12 cellular contexts compared by ENCODE assay signal in the genomic region with DNA sequence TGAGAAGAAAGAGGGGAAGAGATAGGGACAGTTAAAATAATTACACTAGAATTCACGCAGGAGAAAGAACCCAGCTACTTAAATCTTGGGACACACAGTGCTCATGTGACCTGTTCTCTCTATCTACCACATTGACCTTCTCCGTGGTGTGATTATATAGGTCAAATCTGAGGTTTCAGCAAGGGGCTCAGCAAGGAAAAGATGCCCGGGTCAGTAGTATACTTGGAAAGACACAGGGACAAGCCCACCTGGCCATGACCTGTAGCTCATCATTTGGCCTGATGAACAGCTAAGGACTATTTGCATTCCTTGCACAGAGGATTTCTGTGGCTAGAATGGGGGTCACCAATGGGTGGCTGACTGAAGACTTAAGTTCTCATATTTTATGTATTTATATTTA.
DNase-seq lines count a peak whose midpoint lies in the region; ATAC-seq and TF ChIP-seq lines count a peak whose summit lies in the region.
"Had no signal": no experiment of that assay in that cellular context is flagged by ENCODE, and none has a peak within 500 bp of the region (broad histone marks: within the 10 kb centered on the region; RNA-seq: fewer than 3 reads in every experiment).

No MANE protein-coding gene starts in this region.

- H3K27ac ChIP-seq in spleen (peak overlapping the region; percentile 72 to 89 (median 84)), lower lobe of right lung (no peak overlapping the region)

- DNase-seq in central memory CD8-positive, alpha-beta T cell (ENCODE audit: low spot score in 2 of 2), result no peak
- DNase-seq in spleen (no peak), NCI-H524 treated with DMSO at 0.1 percent for 48 hours (lab: John Stamatoyannopoulos, UW) (no peak), dermis blood vessel endothelial cell (no peak), lower lobe of right lung (no peak)
- DNase-seq: activated effector memory CD4-positive, alpha-beta T cell treated with anti-CD3 and anti-CD28 coated beads, Interleukin-2, amount 50 U/mL, for 16 hours; cortex of kidney; DMS 273 treated with DMSO at 0.1 percent for 48 hours; NCI-H2107; right cardiac atrium had no signal

- H3K36me3 Mint-ChIP-seq in central memory CD8-positive, alpha-beta T cell (ENCODE audit: insufficient read depth), result peaks cover 5% of the 10 kb centered on the region

- H3K27me3 ChIP-seq in spleen (replicated peaks in 1 of 7) (no peaks in the 10 kb centered on the region), lower lobe of right lung (ENCODE audit: low read depth) (no peaks in the 10 kb centered on the region)

- H3K27ac Mint-ChIP-seq in central memory CD8-positive, alpha-beta T cell (ENCODE audit: low read depth), result peak overlapping the region; percentile 61

- no peaks in the 10 kb centered on the region for H3K36me3 ChIP-seq in spleen
- no peaks in the 10 kb centered on the region for H3K36me3 ChIP-seq in lower lobe of right lung

- H3K4me1 Mint-ChIP-seq in central memory CD8-positive, alpha-beta T cell, result peaks cover 37% of the 10 kb centered on the region

- peak overlapping the region; percentile 61 for H3K4me3 Mint-ChIP-seq in central memory CD8-positive, alpha-beta T cell

- H3K9me3 ChIP-seq in spleen (no peaks in the 10 kb centered on the region), lower lobe of right lung (no peaks in the 10 kb centered on the region)

- H3K4me3 ChIP-seq in spleen (peak overlapping the region in 1 of 8 donors; percentile 44), lower lobe of right lung (no peak overlapping the region)

- TF ChIP-seq CTCF in spleen (IDR thresholded peaks at IDR 0.05 in 8 of 11, conservative IDR thresholded peaks at IDR 0.05 in 3 of 11) (no peak), lower lobe of right lung (IDR thresholded peaks at IDR 0.05) (no peak)

- ATAC-seq in GM21723 (IDR thresholded peaks at IDR 0.05; ENCODE audit: unreplicated experiment) (peak; percentile 6), HG03460 (IDR thresholded peaks at IDR 0.05; ENCODE audit: unreplicated experiment) (peak; percentile 1), lower lobe of right lung (no peak)
- ATAC-seq in central memory CD8-positive, alpha-beta T cell (replicated peaks; ENCODE audit: extremely low read depth, poor library complexity, severe bottlenecking), result no peak

- no peak for TF ChIP-seq POLR2A in spleen (IDR thresholded peaks at IDR 0.05)

- WGBS in spleen, 5 donors, result 84 to 96% (median 92%) methylated on average over 3 of the region's 3 CpGs

- H3K9me3 Mint-ChIP-seq in central memory CD8-positive, alpha-beta T cell, result no peaks in the 10 kb centered on the region

- H3K27me3 Mint-ChIP-seq in central memory CD8-positive, alpha-beta T cell, result peaks cover 11% of the 10 kb centered on the region

- intact Hi-C loops in spleen (cut with DNase I; ENCODE audit: low total_unique reads), result no loop called here
- intact Hi-C loops in lower lobe of right lung (cut with DNase I), result no loop called here

- H3K4me1 ChIP-seq in spleen (peaks cover 6 to 31% (median 24%) of the 10 kb centered on the region in 6 donors), lower lobe of right lung (peaks cover 8% of the 10 kb centered on the region)

Comparison
In these comparisons a context has a peak if more than half of its experiments do, and no peak if none do; other contexts are left out.
1. ATAC-seq: peak in GM21723 (single experiment) and HG03460 (single experiment); none in central memory CD8-positive, alpha-beta T cell (single experiment) and lower lobe of right lung (0 of 2).